ENCODE assay signal across 8 cellular contexts in the genomic region with DNA sequence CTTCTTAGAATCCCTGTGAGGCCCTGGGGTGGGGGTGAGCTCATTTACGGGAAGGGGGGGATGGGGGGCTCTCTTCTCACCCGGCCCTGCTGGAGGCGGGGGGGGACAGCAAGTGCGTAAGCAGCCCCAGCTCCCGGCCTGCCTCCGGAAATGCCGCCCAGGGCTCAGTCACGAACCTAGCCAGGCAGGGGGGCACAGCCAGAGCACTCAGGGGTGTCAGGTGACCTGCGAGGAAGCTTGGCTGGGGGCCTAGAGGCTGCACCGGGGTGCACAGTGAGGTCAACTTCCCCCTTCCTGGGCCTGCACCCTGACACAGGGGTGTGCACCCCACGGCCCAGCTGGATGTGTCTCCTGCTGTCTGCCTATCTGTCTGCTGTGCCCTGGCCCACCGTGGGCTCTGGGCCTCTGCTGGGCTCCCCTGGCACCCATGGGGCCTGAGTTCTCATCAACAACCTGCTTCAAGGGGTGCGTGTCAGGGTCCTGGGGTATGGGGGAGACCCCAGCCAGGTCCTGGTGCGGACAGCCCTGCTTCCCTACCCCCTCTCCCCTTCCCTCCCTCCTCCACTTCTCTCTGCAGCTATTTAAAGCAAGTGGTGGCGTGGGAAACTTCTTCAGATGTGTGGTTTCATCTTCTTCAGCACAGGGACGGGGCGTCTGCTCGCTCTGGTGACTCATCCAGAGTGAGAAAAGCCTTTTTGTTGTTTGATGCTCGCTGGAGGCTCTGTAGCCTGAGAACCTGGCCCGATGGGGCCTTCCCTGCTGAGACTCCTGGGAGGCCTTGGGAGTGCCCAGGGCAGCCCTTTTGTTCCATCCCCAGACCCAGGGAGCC.
DNase-seq lines count a peak whose midpoint lies in the region; ATAC-seq and TF ChIP-seq lines count a peak whose summit lies in the region.

No MANE protein-coding gene starts in this region.

- H3K27me3 ChIP-seq in CD8-positive, alpha-beta memory T cell (ENCODE audit: insufficient read depth, low read length, poor library complexity, severe bottlenecking), result no peaks in the 10 kb centered on the region
- no peaks in the 10 kb centered on the region for H3K27me3 ChIP-seq in HL-60 (ENCODE audit: insufficient read depth, poor library complexity, severe bottlenecking)

- in situ Hi-C loops in astrocyte of the cerebellum (cut with HindIII; ENCODE audit: low sequenced_read_pairs), result loop anchor here (5.0 kb wide), 1 partner anchor 35 kb away; no protein-coding TSS in a partner anchor

- H3K27ac Mint-ChIP-seq in CD8-positive, alpha-beta memory T cell, result peak overlapping the region; percentile 89 to 100 (median 98)

- no peaks in the 10 kb centered on the region for H3K36me3 ChIP-seq in CD8-positive, alpha-beta memory T cell (ENCODE audit: insufficient read depth, low read length)

- no peaks in the 10 kb centered on the region for H3K9me3 Mint-ChIP-seq in CD8-positive, alpha-beta memory T cell

- H3K9me3 ChIP-seq in CD8-positive, alpha-beta memory T cell (ENCODE audit: low read length), result no peaks in the 10 kb centered on the region

- peak overlapping the region; percentile 58 for H3K4me3 ChIP-seq in CD8-positive, alpha-beta memory T cell (ENCODE audit: low read length)
- H3K4me3 ChIP-seq in HL-60 (replicated peaks; ENCODE audit: insufficient read depth, low read length) (peak overlapping the region; percentile 15; the same call in 1 of the 2 replicates), astrocyte of the cerebellum (ENCODE audit: low read depth, low read length) (no peak overlapping the region)

- H3K36me3 Mint-ChIP-seq in CD8-positive, alpha-beta memory T cell, result no peaks in the 10 kb centered on the region

- peak overlapping the region; percentile 97 for H3K27ac ChIP-seq in CD8-positive, alpha-beta memory T cell (ENCODE audit: low read depth, low read length)
- peak overlapping the region; percentile 87 for H3K27ac ChIP-seq in HL-60 (replicated peaks)

- no peaks in the 10 kb centered on the region for H3K27me3 Mint-ChIP-seq in CD8-positive, alpha-beta memory T cell

- peak; percentile 93 to 99 (median 96) for DNase-seq in CD8-positive, alpha-beta memory T cell
- DNase-seq in HL-60 (ENCODE audit: low read depth in 1 of 2, low spot score in 1 of 2), result peak; percentile 92 to 99
- peak; percentile 91 for DNase-seq in T-helper 9 cell
- peak; percentile 92 for DNase-seq in astrocyte of the cerebellum (ENCODE audit: low read depth)
- peak; percentile 96 for DNase-seq in iris pigment epithelial cell (ENCODE audit: low read depth)
- DNase-seq in stimulated activated CD4-positive, alpha-beta T cell treated with anti-CD3 and anti-CD28 coated beads, Interleukin-1b, Interleukin-23, amount 100 ng/mL, for 24 hours (ENCODE audit: low read depth in 4 of 4, low spot score in 1 of 4), result peak; percentile 59 to 90 (median 80)
- no peak for DNase-seq in T1000 (lab: John Stamatoyannopoulos, UW)

- ATAC-seq in GM19468 (IDR thresholded peaks at IDR 0.05; ENCODE audit: extremely low read depth, unreplicated experiment), result peak; percentile 61

- peaks cover 66 to 81% (median 75%) of the 10 kb centered on the region in 3 donors for H3K4me1 Mint-ChIP-seq in CD8-positive, alpha-beta memory T cell

- H3K4me1 ChIP-seq in CD8-positive, alpha-beta memory T cell (ENCODE audit: insufficient read depth, low read length), result peaks cover 79% of the 10 kb centered on the region

- no peak for TF ChIP-seq CTCF in HL-60 (IDR thresholded peaks at IDR 0.05; ENCODE audit: insufficient read depth, low read length)
- no peak for TF ChIP-seq CTCF in astrocyte of the cerebellum (IDR thresholded peaks at IDR 0.05; ENCODE audit: low read depth, low read length, missing control alignments)

- peak overlapping the region; percentile 48 to 84 (median 75) for H3K4me3 Mint-ChIP-seq in CD8-positive, alpha-beta memory T cell

- POLR2A ChIA-PET in CD8-positive, alpha-beta memory T cell (lab: Charles Lee), result interaction anchor here (0.6 to 2.3 kb wide), 25 partner anchors 10 to 1232 kb away, joined by 3 to 36 read pairs (median 4); a partner anchor contains a TSS

- CTCF ChIA-PET in CD8-positive, alpha-beta memory T cell (lab: Charles Lee), result interaction anchor here (0.7 to 3.0 kb wide), 31 partner anchors 10 to 175 kb away, joined by 3 to 47 read pairs (median 4); a partner anchor contains a TSS
